In the genomic region with DNA sequence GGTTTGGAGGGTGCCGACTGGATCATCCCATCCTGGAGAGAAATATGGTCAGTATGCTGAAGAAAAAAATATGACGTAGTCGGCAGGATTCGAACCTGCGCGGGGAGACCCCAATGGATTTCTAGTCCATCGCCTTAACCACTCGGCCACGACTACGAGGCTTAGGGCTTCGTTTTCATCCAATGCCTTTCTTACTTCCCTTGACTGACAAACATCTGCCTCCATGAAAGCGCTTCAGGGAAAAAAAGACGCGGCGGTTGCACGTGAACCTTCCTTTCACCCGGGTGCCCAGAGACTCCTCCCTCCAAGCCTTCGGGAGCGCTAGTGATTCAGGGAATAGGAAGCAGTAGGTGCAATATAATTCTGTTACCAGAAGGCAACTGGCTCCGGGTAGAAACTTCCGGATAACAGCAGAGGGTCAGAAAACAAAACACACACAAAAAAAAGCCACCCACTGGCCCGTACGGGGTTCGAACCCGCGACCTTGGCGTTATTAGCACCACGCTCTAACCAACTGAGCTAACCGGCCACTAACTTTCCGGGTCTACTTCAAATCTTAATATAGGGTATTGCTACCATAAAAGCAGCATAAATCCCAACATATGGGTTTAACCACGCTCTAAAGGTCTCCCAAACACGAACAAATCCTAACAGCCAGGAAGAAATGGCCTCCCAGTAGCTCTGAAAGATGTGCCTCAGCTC, we compare ENCODE assay signal across 8 cellular contexts. TPM values are rescaled to one million over a fixed set of nuclear protein-coding genes. Genes with fewer than 3 reads are reported as not detected.
DNase-seq lines count a peak whose midpoint lies in the region; ATAC-seq and TF ChIP-seq lines count a peak whose summit lies in the region.

No MANE protein-coding gene starts in this region.

- H3K9me3 Mint-ChIP-seq in H9 = peaks cover 8 to 11% of the 10 kb centered on the region in 2 experiments; a peak in 4 of 5 replicates

- peaks cover 12 to 22% of the 10 kb centered on the region in 2 experiments for H3K4me1 Mint-ChIP-seq in H9

- H4K8ac ChIP-seq in H9 (replicated peaks; ENCODE audit: insufficient read length, low read depth, low read length) = no peak overlapping the region

- H3K4ac ChIP-seq in H9 (ENCODE audit: low read depth, low read length) = no peak overlapping the region; the same call in 1 of the 2 replicates

- ATAC-seq in gastrocnemius medialis (peak in 1 of 2 donors; percentile 4), HG02571 (IDR thresholded peaks at IDR 0.05; ENCODE audit: unreplicated experiment) (no peak), GM21723 (IDR thresholded peaks at IDR 0.05; ENCODE audit: unreplicated experiment) (no peak)

- H3K9me3 ChIP-seq in H9 (ENCODE audit: control insufficient read depth, low read depth, low read length) = no peaks in the 10 kb centered on the region
- no peaks in the 10 kb centered on the region for H3K9me3 ChIP-seq in SJCRH30 (replicated peaks)
- H3K9me3 ChIP-seq in breast epithelium = no peaks in the 10 kb centered on the region
- no peaks in the 10 kb centered on the region for H3K9me3 ChIP-seq in iPS-18c (ENCODE audit: control insufficient read depth, insufficient read depth, low read length)
- no peaks in the 10 kb centered on the region for H3K9me3 ChIP-seq in gastrocnemius medialis

- H3K4me3 Mint-ChIP-seq in H9 = peak overlapping the region; percentile 76 to 89

- H3K23ac ChIP-seq in H9 (ENCODE audit: insufficient read length, low read depth, low read length) = no peak overlapping the region

- H3K4me3 ChIP-seq in SJCRH30 (peak overlapping the region; percentile 51), breast epithelium (peak overlapping the region; percentile 16 to 42 (median 20)), iPS-18c (ENCODE audit: insufficient read depth, low read depth, low read length) (peak overlapping the region; percentile 63; the same call in 1 of the 2 replicates), gastrocnemius medialis (peak overlapping the region; percentile 8 to 36 (median 22))

- peak overlapping the region; percentile 62 for H3K9ac ChIP-seq in H9 (ENCODE audit: extremely low read depth, insufficient read length, low read length)

- peaks cover 25 to 52% (median 39%) of the 10 kb centered on the region in 3 experiments for H3K36me3 Mint-ChIP-seq in H9 (ENCODE audit: insufficient read depth in 1 of 3, low read depth in 3 of 3)

- DNase-seq in AG09319 (ENCODE audit: extremely low read depth, low read depth) = peak; percentile 86
- peak; percentile 94 for DNase-seq in H9
- peak; percentile 76 to 89 for DNase-seq in SJCRH30
- peak; percentile 48 to 77 for DNase-seq in breast epithelium (ENCODE audit: low spot score in 2 of 2)
- peak; percentile 53 to 78 for DNase-seq in gastrocnemius medialis

- H3T11ph ChIP-seq in H9 (ENCODE audit: low read length) = no peak overlapping the region

- peak overlapping the region; percentile 78 to 98 (median 90) for H3K27ac Mint-ChIP-seq in H9

- H2BK120ac ChIP-seq in H9 (ENCODE audit: low read depth, low read length, poor library complexity, severe bottlenecking) = no peak overlapping the region

- no CpG with 5 or more reads among the region's 32 CpGs for WGBS in H9 (ENCODE audit: extremely low coverage, insufficient read length, low lambda C conversion rate)

- H4K5ac ChIP-seq in H9 (ENCODE audit: insufficient read length, low read depth, low read length) = no peak overlapping the region

- no peaks in the 10 kb centered on the region for H3K79me2 ChIP-seq in H9 (ENCODE audit: insufficient read depth, low read length)

- H3K14ac ChIP-seq in H9 (ENCODE audit: insufficient read depth, low read length) = no peak overlapping the region

- H2BK15ac ChIP-seq in H9 (ENCODE audit: low read depth, low read length) = no peak overlapping the region

- intact Hi-C loops in breast epithelium (cut with DNase I; ENCODE audit: low total_unique reads) (no loop called here), gastrocnemius medialis (cut with DNase I; ENCODE audit: low total_unique reads) (no loop called here)

- H3K18ac ChIP-seq in H9 (ENCODE audit: insufficient read length, low read depth, low read length) = peak overlapping the region; percentile 46

- H3K27me3 Mint-ChIP-seq in H9 (ENCODE audit: low read depth) = peaks cover 19% of the 10 kb centered on the region

- H2AFZ ChIP-seq in H9 (ENCODE audit: low read length) = no peak overlapping the region

- H2BK12ac ChIP-seq in H9 (ENCODE audit: insufficient read length, low read depth, low read length) = no peak overlapping the region

- no peak overlapping the region for H3K27ac ChIP-seq in H9 (ENCODE audit: insufficient read length, low read depth, low read length)
- H3K27ac ChIP-seq in SJCRH30 = peak overlapping the region; percentile 20; the same call in 1 of the 2 replicates
- H3K27ac ChIP-seq in breast epithelium = peak overlapping the region; percentile 44 to 65
- peak overlapping the region; percentile 58 to 74 (median 62) for H3K27ac ChIP-seq in gastrocnemius medialis

- H3K79me1 ChIP-seq in H9 (ENCODE audit: insufficient read depth, low read depth, low read length, poor library complexity, severe bottlenecking) = no peaks in the 10 kb centered on the region

- no peaks in the 10 kb centered on the region for H4K20me1 ChIP-seq in H9 (ENCODE audit: control insufficient read depth, insufficient read depth, insufficient read length)

- no peak overlapping the region for H2AK5ac ChIP-seq in H9 (ENCODE audit: insufficient read length, low read length)

- no peak overlapping the region for H2BK20ac ChIP-seq in H9 (ENCODE audit: low read depth, low read length, poor library complexity, severe bottlenecking)

- no peaks in the 10 kb centered on the region for H3K4me1 ChIP-seq in H9 (ENCODE audit: insufficient read depth, low read length)
- no peaks in the 10 kb centered on the region for H3K4me1 ChIP-seq in SJCRH30
- no peaks in the 10 kb centered on the region for H3K4me1 ChIP-seq in breast epithelium
- H3K4me1 ChIP-seq in gastrocnemius medialis = peaks cover 11% of the 10 kb centered on the region in 2 donors

- peak overlapping the region; percentile 57 for H3K4me2 ChIP-seq in H9 (ENCODE audit: insufficient read depth, insufficient read length, low read length)

- no peak overlapping the region for H4K91ac ChIP-seq in H9 (ENCODE audit: insufficient read length, low read depth, low read length)

- H3K27me3 ChIP-seq in H9 (ENCODE audit: insufficient read depth, low read length) (no peaks in the 10 kb centered on the region), SJCRH30 (no peaks in the 10 kb centered on the region), breast epithelium (no peaks in the 10 kb centered on the region), gastrocnemius medialis (no peaks in the 10 kb centered on the region)

- in situ Hi-C loops in gastrocnemius medialis (cut with MboI; ENCODE audit: low sequenced_read_pairs in 4 of 4) = loop anchor here in 1 of 4 donors (10.0 kb wide), 1 partner anchor 68 kb away; a partner anchor contains a TSS

- no peak overlapping the region for H3K56ac ChIP-seq in H9 (ENCODE audit: insufficient read length, low read depth, low read length)

- peaks cover 10% of the 10 kb centered on the region for H3K23me2 ChIP-seq in H9 (ENCODE audit: insufficient read length, low read depth, low read length, poor library complexity, severe bottlenecking)

- TF ChIP-seq POLR2A in breast epithelium (IDR thresholded peaks at IDR 0.05) (no peak), gastrocnemius medialis (IDR thresholded peaks at IDR 0.05) (no peak)

- TF ChIP-seq CTCF in AG09319 (IDR thresholded peaks at IDR 0.05; ENCODE audit: low read depth, low read length) (no peak), H9 (conservative IDR thresholded peaks at IDR 0.05) (no peak), breast epithelium (IDR thresholded peaks at IDR 0.05) (no peak), gastrocnemius medialis (IDR thresholded peaks at IDR 0.05 in 4 of 5, conservative IDR thresholded peaks at IDR 0.05 in 1 of 5) (no peak)

- no peak overlapping the region for H2BK5ac ChIP-seq in H9 (ENCODE audit: insufficient read length, low read length)

- H3K36me3 ChIP-seq in SJCRH30 (no peaks in the 10 kb centered on the region), breast epithelium (peaks cover 4% of the 10 kb centered on the region), gastrocnemius medialis (peaks cover 0 to 42% of the 10 kb centered on the region in 2 donors)

RNA-seq across cellular contexts. Expression of a gene that starts 16.3 kb away (rescaled TPM):
- total RNA-seq in H9 (2021) = 160 and 171 TPM in 2 replicates
- total RNA-seq in SJCRH30 (2014; rRNA removed; shearing (Covaris generic)) = 108 and 113 TPM in 2 replicates
- total RNA-seq in breast epithelium = 1 to 10 TPM in 2 of 3 donors, under 1 TPM in 1; 0.44 to 3.8 (median 1.6) TPM
- total RNA-seq in gastrocnemius medialis = 1 to 10 TPM in 1 of 4 donors, not detected in 3; 2.3 TPM

RNA-seq across cellular contexts. Expression of a gene that starts 21.2 kb away (rescaled TPM):
- total RNA-seq in H9 (2021) = 36.9 and 37.0 TPM in 2 replicates
- total RNA-seq in SJCRH30 (2014; rRNA removed; shearing (Covaris generic)) = 6.9 and 8.3 TPM in 2 replicates
- 10 to 100 TPM; 12.8 to 35.7 (median 32.1) TPM for total RNA-seq in breast epithelium
- 1 to 10 TPM; 2.4 to 5.5 (median 4.1) TPM for total RNA-seq in gastrocnemius medialis

RNA-seq across cellular contexts. Expression of a gene that starts 22.4 kb away (rescaled TPM):
- total RNA-seq in H9 (2021) (224 and 228 TPM in 2 replicates), breast epithelium (10 to 100 TPM; 10.2 to 23.6 (median 18.7) TPM), gastrocnemius medialis (1 to 10 TPM; 2.6 to 8.4 (median 6.5) TPM)
- total RNA-seq in SJCRH30 (2014; rRNA removed; shearing (Covaris generic)) = 55.8 and 64.6 TPM in 2 replicates

RNA-seq across cellular contexts. Expression of a gene that starts 36.7 kb away (rescaled TPM):
- total RNA-seq in H9 (2021) = 3.1 and 3.4 TPM in 2 replicates
- 1.9 and 2.2 TPM in 2 replicates for total RNA-seq in SJCRH30 (2014; rRNA removed; shearing (Covaris generic))
- total RNA-seq in breast epithelium = 10 to 100 TPM in 2 of 3 donors, 1 to 10 TPM in 1; 8.5 to 11.5 (median 10.8) TPM
- total RNA-seq in gastrocnemius medialis = 10 to 100 TPM; 16.2 to 34.5 (median 26.2) TPM

RNA-seq across cellular contexts. Expression of a gene that starts 50.5 kb away (rescaled TPM):
- total RNA-seq in H9 (2021) (12.7 and 14.3 TPM in 2 replicates), breast epithelium (10 to 100 TPM; 15.7 to 83.1 (median 41.0) TPM), gastrocnemius medialis (1 to 10 TPM in 3 of 4 donors, under 1 TPM in 1; 0.75 to 5.7 (median 3.1) TPM)
- 13.0 and 19.8 TPM in 2 replicates for total RNA-seq in SJCRH30 (2014; rRNA removed; shearing (Covaris generic))

Comparison
In these comparisons a context has a peak if more than half of its experiments do, and no peak if none do; other contexts are left out.
1. RNA of a gene that starts 16.3 kb away (total RNA-seq): 160 to 171 TPM in H9 and 108 to 113 TPM in SJCRH30; 0.44 to 3.8 TPM in breast epithelium and 2.3 TPM in gastrocnemius medialis; every median in the first group is over 10 times any median in the second.
2. Peak in every context shown above with its lines, with median percentiles within 50 percentile points of each other: DNase-seq and H3K4me3 ChIP-seq.